ENCODE assay signal across 20 cellular contexts in genomic region chr6:158154816-158155215, GRCh38.
"Had no signal": no experiment of that assay in that cellular context is flagged by ENCODE, and none has a peak within 500 bp of the region (broad histone marks: within the 10 kb centered on the region; RNA-seq: fewer than 3 reads in every experiment).

No MANE protein-coding gene starts in this region.

- H3K36me3 Mint-ChIP-seq: naive B cell had no signal

- H3K9me3 Mint-ChIP-seq: immature natural killer cell, memory B cell, naive B cell had no signal

- FAIRE-seq: small intestine had no signal

- ATAC-seq: gastroesophageal sphincter, lower lobe of right lung, psoas muscle had no signal

- H3K36me3 ChIP-seq: uterus had no signal

- H3K27ac Mint-ChIP-seq: immature natural killer cell, memory B cell, naive B cell had no signal

- H3K27ac ChIP-seq: epithelial cell of prostate, esophagus muscularis mucosa, gastroesophageal sphincter, left ventricle myocardium inferior, lower lobe of right lung, neutrophil, psoas muscle, sigmoid colon, suprapubic skin, thyroid gland, upper lobe of left lung, uterus had no signal

- H3K4me3 Mint-ChIP-seq: immature natural killer cell, memory B cell, naive B cell had no signal

- DNase-seq: effector memory CD4-positive, alpha-beta T cell; immature natural killer cell; left ventricle myocardium inferior; lower lobe of right lung; midbrain; naive B cell; psoas muscle; sigmoid colon; small intestine; stimulated activated CD4-positive, alpha-beta T cell treated with anti-CD3 and anti-CD28 coated beads, Interleukin-2, amount 100 ng/mL, for 48 hours; stimulated activated naive CD4-positive, alpha-beta T cell treated with Interleukin-2 at 50 U/mL for 16 hours; thyroid gland; uterus had no signal

- H3K27me3 Mint-ChIP-seq: memory B cell, naive B cell had no signal

- H3K4me3 ChIP-seq: esophagus muscularis mucosa, gastroesophageal sphincter, left ventricle myocardium inferior, lower lobe of right lung, psoas muscle, sigmoid colon, suprapubic skin, thyroid gland, upper lobe of left lung, uterus had no signal

- H3K9me3 ChIP-seq: esophagus muscularis mucosa, gastroesophageal sphincter, left ventricle myocardium inferior, lower lobe of right lung, neutrophil, psoas muscle, sigmoid colon, suprapubic skin, thyroid gland, upper lobe of left lung, uterus had no signal

- H3K27me3 ChIP-seq: esophagus muscularis mucosa, gastroesophageal sphincter, neutrophil, sigmoid colon, suprapubic skin, thyroid gland, upper lobe of left lung, uterus had no signal

- H3K4me1 Mint-ChIP-seq: immature natural killer cell, memory B cell, naive B cell had no signal

- H3K4me1 ChIP-seq: left ventricle myocardium inferior, lower lobe of right lung, psoas muscle, sigmoid colon, suprapubic skin, thyroid gland, upper lobe of left lung, uterus had no signal
